Comparison of ENCODE assay signal across 1 cellular context in the genomic region with DNA sequence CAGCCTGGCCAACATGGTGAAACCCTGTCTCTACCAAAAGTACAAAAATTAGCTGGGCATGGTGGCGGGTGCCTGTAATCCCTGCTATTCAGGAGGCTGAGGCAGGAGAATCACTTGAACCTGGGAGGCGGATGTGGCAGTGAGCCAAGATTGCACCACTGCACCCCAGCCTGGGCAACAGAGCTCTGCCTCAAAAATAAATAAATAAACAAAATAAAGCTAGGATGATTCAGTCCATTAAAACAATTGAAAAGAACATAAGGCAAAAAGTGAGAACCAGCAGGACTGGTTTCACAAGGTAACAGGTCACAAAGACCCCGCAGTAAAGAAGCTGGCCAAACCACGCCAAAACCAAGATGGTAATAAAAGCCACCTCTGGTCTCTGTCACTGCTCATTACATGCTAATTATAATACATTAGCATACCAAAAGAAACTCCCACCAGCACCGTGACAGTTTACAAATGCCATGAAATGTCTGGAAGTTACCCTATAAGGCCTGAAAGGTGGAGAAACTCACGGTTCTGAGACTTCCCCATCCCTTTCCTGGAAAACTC.
TF ChIP-seq lines count a peak whose summit lies in the region.

No MANE protein-coding gene starts in this region.

TF ChIP-seq in GM23338, 12 proteins besides CTCF, POLR2A, EP300 and RAD21 (continued from another document):
- TF ChIP-seq REST (IDR thresholded peaks at IDR 0.05; ENCODE audit: unreplicated experiment) (no peak), ZNF114 (CRISPR knock-in tag; IDR thresholded peaks at IDR 0.05) (no peak), ZNF331 (CRISPR knock-in tag; IDR thresholded peaks at IDR 0.05; ENCODE audit: low read depth) (no peak), JUNB (IDR thresholded peaks at IDR 0.05; ENCODE audit: unreplicated experiment) (no peak), EZH2 (IDR thresholded peaks at IDR 0.05; ENCODE audit: low read depth, unreplicated experiment) (no peak), ETS1 (IDR thresholded peaks at IDR 0.05) (no peak), STAT1 (IDR thresholded peaks at IDR 0.05; ENCODE audit: unreplicated experiment) (no peak)
- TF ChIP-seq, protein P1, sequence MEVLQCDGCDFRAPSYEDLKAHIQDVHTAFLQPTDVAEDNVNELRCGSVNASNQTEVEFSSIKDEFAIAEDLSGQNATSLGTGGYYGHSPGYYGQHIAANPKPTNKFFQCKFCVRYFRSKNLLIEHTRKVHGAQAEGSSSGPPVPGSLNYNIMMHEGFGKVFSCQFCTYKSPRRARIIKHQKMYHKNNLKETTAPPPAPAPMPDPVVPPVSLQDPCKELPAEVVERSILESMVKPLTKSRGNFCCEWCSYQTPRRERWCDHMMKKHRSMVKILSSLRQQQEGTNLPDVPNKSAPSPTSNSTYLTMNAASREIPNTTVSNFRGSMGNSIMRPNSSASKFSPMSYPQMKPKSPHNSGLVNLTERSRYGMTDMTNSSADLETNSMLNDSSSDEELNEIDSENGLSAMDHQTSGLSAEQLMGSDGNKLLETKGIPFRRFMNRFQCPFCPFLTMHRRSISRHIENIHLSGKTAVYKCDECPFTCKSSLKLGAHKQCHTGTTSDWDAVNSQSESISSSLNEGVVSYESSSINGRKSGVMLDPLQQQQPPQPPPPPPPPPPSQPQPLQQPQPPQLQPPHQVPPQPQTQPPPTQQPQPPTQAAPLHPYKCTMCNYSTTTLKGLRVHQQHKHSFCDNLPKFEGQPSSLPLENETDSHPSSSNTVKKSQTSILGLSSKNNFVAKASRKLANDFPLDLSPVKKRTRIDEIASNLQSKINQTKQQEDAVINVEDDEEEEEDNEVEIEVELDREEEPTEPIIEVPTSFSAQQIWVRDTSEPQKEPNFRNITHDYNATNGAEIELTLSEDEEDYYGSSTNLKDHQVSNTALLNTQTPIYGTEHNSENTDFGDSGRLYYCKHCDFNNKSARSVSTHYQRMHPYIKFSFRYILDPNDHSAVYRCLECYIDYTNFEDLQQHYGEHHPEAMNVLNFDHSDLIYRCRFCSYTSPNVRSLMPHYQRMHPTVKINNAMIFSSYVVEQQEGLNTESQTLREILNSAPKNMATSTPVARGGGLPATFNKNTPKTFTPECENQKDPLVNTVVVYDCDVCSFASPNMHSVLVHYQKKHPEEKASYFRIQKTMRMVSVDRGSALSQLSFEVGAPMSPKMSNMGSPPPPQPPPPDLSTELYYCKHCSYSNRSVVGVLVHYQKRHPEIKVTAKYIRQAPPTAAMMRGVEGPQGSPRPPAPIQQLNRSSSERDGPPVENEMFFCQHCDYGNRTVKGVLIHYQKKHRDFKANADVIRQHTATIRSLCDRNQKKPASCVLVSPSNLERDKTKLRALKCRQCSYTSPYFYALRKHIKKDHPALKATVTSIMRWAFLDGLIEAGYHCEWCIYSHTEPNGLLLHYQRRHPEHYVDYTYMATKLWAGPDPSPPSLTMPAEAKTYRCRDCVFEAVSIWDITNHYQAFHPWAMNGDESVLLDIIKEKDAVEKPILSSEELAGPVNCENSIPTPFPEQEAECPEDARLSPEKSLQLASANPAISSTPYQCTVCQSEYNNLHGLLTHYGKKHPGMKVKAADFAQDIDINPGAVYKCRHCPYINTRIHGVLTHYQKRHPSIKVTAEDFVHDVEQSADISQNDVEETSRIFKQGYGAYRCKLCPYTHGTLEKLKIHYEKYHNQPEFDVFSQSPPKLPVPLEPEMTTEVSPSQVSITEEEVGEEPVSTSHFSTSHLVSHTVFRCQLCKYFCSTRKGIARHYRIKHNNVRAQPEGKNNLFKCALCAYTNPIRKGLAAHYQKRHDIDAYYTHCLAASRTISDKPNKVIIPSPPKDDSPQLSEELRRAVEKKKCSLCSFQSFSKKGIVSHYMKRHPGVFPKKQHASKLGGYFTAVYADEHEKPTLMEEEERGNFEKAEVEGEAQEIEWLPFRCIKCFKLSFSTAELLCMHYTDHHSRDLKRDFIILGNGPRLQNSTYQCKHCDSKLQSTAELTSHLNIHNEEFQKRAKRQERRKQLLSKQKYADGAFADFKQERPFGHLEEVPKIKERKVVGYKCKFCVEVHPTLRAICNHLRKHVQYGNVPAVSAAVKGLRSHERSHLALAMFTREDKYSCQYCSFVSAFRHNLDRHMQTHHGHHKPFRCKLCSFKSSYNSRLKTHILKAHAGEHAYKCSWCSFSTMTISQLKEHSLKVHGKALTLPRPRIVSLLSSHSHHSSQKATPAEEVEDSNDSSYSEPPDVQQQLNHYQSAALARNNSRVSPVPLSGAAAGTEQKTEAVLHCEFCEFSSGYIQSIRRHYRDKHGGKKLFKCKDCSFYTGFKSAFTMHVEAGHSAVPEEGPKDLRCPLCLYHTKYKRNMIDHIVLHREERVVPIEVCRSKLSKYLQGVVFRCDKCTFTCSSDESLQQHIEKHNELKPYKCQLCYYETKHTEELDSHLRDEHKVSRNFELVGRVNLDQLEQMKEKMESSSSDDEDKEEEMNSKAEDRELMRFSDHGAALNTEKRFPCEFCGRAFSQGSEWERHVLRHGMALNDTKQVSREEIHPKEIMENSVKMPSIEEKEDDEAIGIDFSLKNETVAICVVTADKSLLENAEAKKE (CRISPR knock-in tag; IDR thresholded peaks at IDR 0.05) = no peak
TF ChIP-seq in GM23338: peak in this region for 0.
